In the genomic region with DNA sequence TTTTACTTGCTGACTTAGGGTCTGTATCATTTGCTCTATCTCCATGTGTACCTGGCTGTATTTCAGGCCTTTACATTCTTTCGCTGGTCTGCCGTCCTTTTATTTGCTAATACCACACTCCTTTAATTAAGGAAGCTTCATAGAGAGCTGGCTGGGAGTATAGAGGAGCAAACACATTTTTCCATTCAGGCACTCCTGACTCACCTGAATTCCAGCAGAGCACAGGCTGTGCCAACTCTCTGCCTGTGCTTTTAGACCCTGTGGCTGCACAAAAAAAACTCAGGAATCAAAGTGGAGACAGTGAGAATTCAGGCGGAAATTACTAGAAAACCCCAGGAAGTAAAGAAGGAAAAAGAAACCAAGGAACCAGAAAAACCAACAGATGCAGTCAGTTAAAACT, we compare ENCODE assay signal across 28 cellular contexts. TPM values are rescaled to one million over a fixed set of nuclear protein-coding genes. Genes with fewer than 3 reads are reported as not detected.
A peak's percentile ranks its signal among the peaks of the same experiment; 100 is the strongest.
DNase-seq lines count a peak whose midpoint lies in the region; ATAC-seq, FAIRE-seq and TF ChIP-seq lines count a peak whose summit lies in the region.
"Had no signal": no experiment of that assay in that cellular context is flagged by ENCODE, and none has a peak within 500 bp of the region (broad histone marks: within the 10 kb centered on the region; RNA-seq: fewer than 3 reads in every experiment).

No MANE protein-coding gene starts in this region.

- TF ChIP-seq POLR2A in gastroesophageal sphincter (IDR thresholded peaks at IDR 0.05) = no peak
- no peak for TF ChIP-seq POLR2A in GM12891 (IDR thresholded peaks at IDR 0.05; ENCODE audit: low read depth, low read length)

- WGBS in gastroesophageal sphincter (ENCODE audit: low coverage in 1 of 2), 2 donors = 19 to 20% methylated on average over 1 to 3 of the region's 3 CpGs

- H3K27ac ChIP-seq in gastroesophageal sphincter = peak overlapping the region; percentile 43 to 82 (median 73)
- H3K27ac ChIP-seq: coronary artery, left ventricle myocardium inferior, neural progenitor cell, prostate gland had no signal

- H3K27me3 ChIP-seq in gastroesophageal sphincter = no peaks in the 10 kb centered on the region
- H3K27me3 ChIP-seq: neural progenitor cell had no signal

- TF ChIP-seq CTCF in gastroesophageal sphincter (IDR thresholded peaks at IDR 0.05) = no peak

- H3K9me3 ChIP-seq in gastroesophageal sphincter = no peaks in the 10 kb centered on the region
- H3K9me3 ChIP-seq: left ventricle myocardium inferior, prostate gland had no signal

- ATAC-seq in gastroesophageal sphincter (peak; percentile 81), HG02852 (IDR thresholded peaks at IDR 0.05; ENCODE audit: unreplicated experiment) (no peak)
- ATAC-seq in stimulated activated naive CD8-positive, alpha-beta T cell treated with anti-CD3 and anti-CD28 coated beads, Interleukin-15, amount 100 ng/mL, for 72 hours = no peak
- ATAC-seq: activated naive CD8-positive, alpha-beta T cell treated with anti-CD3 and anti-CD28 coated beads, Interleukin-2, amount 50 U/mL, for 24 hours; SK-N-SH treated with all-trans-retinoic acid at 6 μM for 48 hours; WTC11 had no signal

- FAIRE-seq in RCC 7860 (lab: Jason Lieb, UNC) (peak; percentile 85), GM12891 (lab: Jason Lieb, UNC) (no peak)
- FAIRE-seq: GM12892 had no signal

- no peaks in the 10 kb centered on the region for H3K36me3 ChIP-seq in gastroesophageal sphincter
- H3K36me3 ChIP-seq: left ventricle myocardium inferior, neural progenitor cell, prostate gland had no signal

- H3K4me1 ChIP-seq in gastroesophageal sphincter = peaks cover 0 to 32% (median 3%) of the 10 kb centered on the region in 3 donors
- H3K4me1 ChIP-seq: left ventricle myocardium inferior, neural progenitor cell, prostate gland had no signal

- H3K27me3 Mint-ChIP-seq in stimulated activated naive CD8-positive, alpha-beta T cell treated with anti-CD3 and anti-CD28 coated beads, Interleukin-15, amount 100 ng/mL, for 72 hours = peaks cover 17% of the 10 kb centered on the region

- no peak overlapping the region for H3K4me3 Mint-ChIP-seq in stimulated activated naive CD8-positive, alpha-beta T cell treated with anti-CD3 and anti-CD28 coated beads, Interleukin-15, amount 100 ng/mL, for 72 hours
- H3K4me3 Mint-ChIP-seq: activated naive CD8-positive, alpha-beta T cell treated with anti-CD3 and anti-CD28 coated beads, Interleukin-2, amount 50 U/mL, for 24 hours; CD4-positive, alpha-beta memory T cell; endodermal cell; neural progenitor cell; T-helper 2 cell treated with Interferon-gamma antibody and Interleukin-4, amounts not matched to agents 5 μg/mL and 100 μg/mL, for 36 hours; WTC11 had no signal

- DNase-seq in EH (ENCODE audit: low read depth) = peak; percentile 56
- DNase-seq in RCC 7860 (ENCODE audit: low spot score) = peak; percentile 63
- DNase-seq in renal cortical epithelial cell (ENCODE audit: low read depth) = peak; percentile 84
- DNase-seq in LoVo (ENCODE audit: low spot score) = no peak
- no peak for DNase-seq in GM12891 (ENCODE audit: insufficient read length, low spot score)
- no peak for DNase-seq in stimulated activated naive CD8-positive, alpha-beta T cell treated with anti-CD3 and anti-CD28 coated beads, Interleukin-15, amount 100 ng/mL, for 72 hours
- DNase-seq: activated CD4-positive, alpha-beta T cell treated with anti-CD3 and anti-CD28 coated beads, Interleukin-2, amount 50 U/mL, for 4 hours; activated CD8-positive, alpha-beta memory T cell treated with anti-CD3 and anti-CD28 coated beads, Interleukin-2, amount 50 U/mL, for 4 hours; activated effector memory CD4-positive, alpha-beta T cell treated with Interleukin-2 at 50 U/mL for 16 hours; activated naive CD8-positive, alpha-beta T cell treated with anti-CD3 and anti-CD28 coated beads, Interleukin-2, amount 50 U/mL, for 24 hours; CD4-positive, alpha-beta memory T cell; DMS53; endodermal cell; glutamatergic neuron; left ventricle myocardium inferior; NCI-H1417; NCI-H2107; NCI-H510A treated with DMSO at 0.1 percent for 48 hours; RPMI8226 had no signal

- no peak overlapping the region for H3K27ac Mint-ChIP-seq in stimulated activated naive CD8-positive, alpha-beta T cell treated with anti-CD3 and anti-CD28 coated beads, Interleukin-15, amount 100 ng/mL, for 72 hours
- H3K27ac Mint-ChIP-seq: activated naive CD8-positive, alpha-beta T cell treated with anti-CD3 and anti-CD28 coated beads, Interleukin-2, amount 50 U/mL, for 24 hours; CD4-positive, alpha-beta memory T cell; endodermal cell; neural progenitor cell; T-helper 2 cell treated with Interferon-gamma antibody and Interleukin-4, amounts not matched to agents 5 μg/mL and 100 μg/mL, for 36 hours; WTC11 had no signal

- no peaks in the 10 kb centered on the region for H3K4me1 Mint-ChIP-seq in stimulated activated naive CD8-positive, alpha-beta T cell treated with anti-CD3 and anti-CD28 coated beads, Interleukin-15, amount 100 ng/mL, for 72 hours
- H3K4me1 Mint-ChIP-seq: activated naive CD8-positive, alpha-beta T cell treated with anti-CD3 and anti-CD28 coated beads, Interleukin-2, amount 50 U/mL, for 24 hours; CD4-positive, alpha-beta memory T cell had no signal

- H3K4me3 ChIP-seq in gastroesophageal sphincter = no peak overlapping the region
- H3K4me3 ChIP-seq: coronary artery, left ventricle myocardium inferior, neural progenitor cell, prostate gland had no signal

- no peaks in the 10 kb centered on the region for H3K9me3 Mint-ChIP-seq in stimulated activated naive CD8-positive, alpha-beta T cell treated with anti-CD3 and anti-CD28 coated beads, Interleukin-15, amount 100 ng/mL, for 72 hours
- H3K9me3 Mint-ChIP-seq: endodermal cell; neural progenitor cell; T-helper 2 cell treated with Interferon-gamma antibody and Interleukin-4, amounts not matched to agents 5 μg/mL and 100 μg/mL, for 36 hours had no signal

- no peak for TF ChIP-seq EP300 in gastroesophageal sphincter (IDR thresholded peaks at IDR 0.05)

TF ChIP-seq in GM12891, 5 proteins besides CTCF, POLR2A, EP300 and RAD21:
- TF ChIP-seq POLR2AphosphoS5 (IDR thresholded peaks at IDR 0.05; ENCODE audit: low read depth, low read length) = no peak
- no peak for TF ChIP-seq SPI1 (IDR thresholded peaks at IDR 0.05; ENCODE audit: low read depth, low read length)
- TF ChIP-seq POU2F2 (IDR thresholded peaks at IDR 0.05; ENCODE audit: low read depth, low read length) = no peak
- no peak for TF ChIP-seq PAX5 (IDR thresholded peaks at IDR 0.05; ENCODE audit: insufficient read depth, low read length, severe bottlenecking)
- no peak for TF ChIP-seq TAF1 (IDR thresholded peaks at IDR 0.05; ENCODE audit: low read depth, low read length)

RNA-seq across cellular contexts. Expression of gene ATP10A, which starts 29.0 kb away (rescaled TPM):
- 10 to 100 TPM; 22.9 to 41.8 (median 24.6) TPM for total RNA-seq in gastroesophageal sphincter
- total RNA-seq in renal cortical epithelial cell = 16.5 and 29.7 TPM in 2 replicates
- polyA plus RNA-seq in GM12891 (2012; ENCODE audit: low read depth, missing spikeins) = 0.17 TPM

Comparison
In these comparisons a context has a peak if more than half of its experiments do, and no peak if none do; other contexts are left out.
1. DNase-seq: peak in EH (single experiment), RCC 7860 (single experiment) and renal cortical epithelial cell (single experiment); none in LoVo (single experiment), GM12891 (single experiment) and stimulated activated naive CD8-positive, alpha-beta T cell treated with anti-CD3 and anti-CD28 coated beads, Interleukin-15, amount 100 ng/mL, for 72 hours (0 of 2).